ENCODE assay signal across 19 cellular contexts in genomic region chr5:173795601-173796000, GRCh38.
DNase-seq lines count a peak whose midpoint lies in the region; ATAC-seq lines count a peak whose summit lies in the region.
"Had no signal": no experiment of that assay in that cellular context is flagged by ENCODE, and none has a peak within 500 bp of the region (broad histone marks: within the 10 kb centered on the region; RNA-seq: fewer than 3 reads in every experiment).

No MANE protein-coding gene starts in this region.

- intact Hi-C loops in left ventricle myocardium superior (cut with micrococcal nuclease), result no loop called here

- DNase-seq in HT1080 (ENCODE audit: low read depth) (peak; percentile 3), T-helper 17 cell (no peak), left ventricle myocardium superior (peak; percentile 44), trophoblast cell (peak; percentile 93 to 94), DMS 273 (lab: John Stamatoyannopoulos, UW; ENCODE audit: unreplicated experiment) (no peak)
- DNase-seq in stimulated activated CD4-positive, alpha-beta T cell treated with anti-CD3 and anti-CD28 coated beads, Interleukin-2, amount 100 ng/mL, for 24 hours, result no peak
- DNase-seq: activated CD4-positive, alpha-beta T cell treated with anti-CD3 and anti-CD28 coated beads for 4 hours; activated naive CD8-positive, alpha-beta T cell treated with anti-CD3 and anti-CD28 coated beads for 36 hours; hippocampal formation; NCI-H1092 treated with DMSO at 0.1 percent for 48 hours; NCI-H2029 treated with DMSO at 0.1 percent for 48 hours; stimulated activated CD4-positive, alpha-beta T cell treated with anti-CD3 and anti-CD28 coated beads, Interleukin-4, amount 100 ng/mL, for 1 hour had no signal

- no peaks in the 10 kb centered on the region for H3K79me1 ChIP-seq in trophoblast cell (ENCODE audit: low read length)

- H4K12ac ChIP-seq in trophoblast cell (ENCODE audit: low read depth, low read length), result no peak overlapping the region

- H3K27ac Mint-ChIP-seq in T-helper 17 cell, result peak overlapping the region; percentile 41
- H3K27ac Mint-ChIP-seq: activated naive CD8-positive, alpha-beta T cell treated with anti-CD3 and anti-CD28 coated beads for 36 hours; B cell; memory B cell had no signal

- no CpG with 5 or more reads among the region's 1 CpG for WGBS in trophoblast cell (ENCODE audit: extremely low coverage, insufficient coverage, insufficient read length)

- H3K36me3 Mint-ChIP-seq in T-helper 17 cell (ENCODE audit: low read depth), result no peaks in the 10 kb centered on the region
- H3K36me3 Mint-ChIP-seq: activated naive CD8-positive, alpha-beta T cell treated with anti-CD3 and anti-CD28 coated beads for 36 hours; memory B cell had no signal

- no peak overlapping the region for H2AK5ac ChIP-seq in trophoblast cell (ENCODE audit: low read length)

- H3K27me3 Mint-ChIP-seq in T-helper 17 cell, result peaks cover 6% of the 10 kb centered on the region
- H3K27me3 Mint-ChIP-seq: activated naive CD8-positive, alpha-beta T cell treated with anti-CD3 and anti-CD28 coated beads for 36 hours; B cell; memory B cell had no signal

- no peak overlapping the region for H3K23ac ChIP-seq in trophoblast cell (ENCODE audit: low read length)

- no peak overlapping the region for H2BK120ac ChIP-seq in trophoblast cell (ENCODE audit: insufficient read depth, low read length, poor library complexity)

- no peaks in the 10 kb centered on the region for H3K36me3 ChIP-seq in trophoblast cell (ENCODE audit: control insufficient read depth in 1 of 2, insufficient read depth in 2 of 2, low read length in 2 of 2)

- no peak overlapping the region for H2AFZ ChIP-seq in trophoblast cell (ENCODE audit: insufficient read depth, low read length, poor library complexity)

- H3K4me1 Mint-ChIP-seq in T-helper 17 cell, result peaks cover 8% of the 10 kb centered on the region
- H3K4me1 Mint-ChIP-seq: activated naive CD8-positive, alpha-beta T cell treated with anti-CD3 and anti-CD28 coated beads for 36 hours; B cell; neural crest cell had no signal

- H3K18ac ChIP-seq in trophoblast cell (ENCODE audit: low read length), result no peak overlapping the region

- H4K8ac ChIP-seq in trophoblast cell (ENCODE audit: low read depth, low read length), result no peak overlapping the region

- H3K9ac ChIP-seq in trophoblast cell (ENCODE audit: low read length), result no peak overlapping the region

- H3K4me1 ChIP-seq in trophoblast cell (ENCODE audit: control insufficient read depth in 1 of 2, insufficient read depth in 2 of 2, low read length in 2 of 2), result peaks cover 3 to 10% of the 10 kb centered on the region in 2 experiments

- no peaks in the 10 kb centered on the region for H3K27me3 ChIP-seq in trophoblast cell (ENCODE audit: insufficient read depth, low read length)

- H2BK12ac ChIP-seq in trophoblast cell (ENCODE audit: low read length), result no peak overlapping the region

- H3K4ac ChIP-seq in trophoblast cell (ENCODE audit: low read depth, low read length), result no peak overlapping the region

- H3K79me2 ChIP-seq in trophoblast cell (ENCODE audit: control insufficient read depth, insufficient read depth, low read length, poor library complexity), result no peaks in the 10 kb centered on the region

- H3K9me3 ChIP-seq in T-helper 17 cell (ENCODE audit: control insufficient read depth, low read length, poor library complexity, severe bottlenecking) (no peaks in the 10 kb centered on the region), trophoblast cell (ENCODE audit: insufficient read depth, low read depth, low read length) (no peaks in the 10 kb centered on the region)

- H3K4me2 ChIP-seq in trophoblast cell (ENCODE audit: low read length), result no peak overlapping the region
- H3K4me2 ChIP-seq: smooth muscle cell had no signal

- H3K4me3 Mint-ChIP-seq in T-helper 17 cell, result no peak overlapping the region
- H3K4me3 Mint-ChIP-seq: activated naive CD8-positive, alpha-beta T cell treated with anti-CD3 and anti-CD28 coated beads for 36 hours; B cell; memory B cell; neural crest cell had no signal

- H2BK5ac ChIP-seq in trophoblast cell (ENCODE audit: low read depth, low read length, poor library complexity), result no peak overlapping the region

- ATAC-seq in T-helper 17 cell (no peak), left ventricle myocardium superior (peak; percentile 66), GM19351 (IDR thresholded peaks at IDR 0.05; ENCODE audit: unreplicated experiment) (no peak), HG02870 (IDR thresholded peaks at IDR 0.05; ENCODE audit: unreplicated experiment) (no peak)
- ATAC-seq: HCT116 had no signal

- H3K14ac ChIP-seq in trophoblast cell (ENCODE audit: low read length), result no peak overlapping the region

- no peak overlapping the region for H3K27ac ChIP-seq in trophoblast cell (ENCODE audit: low read depth, low read length)

- H4K91ac ChIP-seq in trophoblast cell (ENCODE audit: low read depth, low read length), result no peak overlapping the region

- H3K4me3 ChIP-seq in trophoblast cell (ENCODE audit: low read depth, low read length), result no peak overlapping the region
- H3K4me3 ChIP-seq: smooth muscle cell had no signal

Comparison
In these comparisons a context has a peak if more than half of its experiments do, and no peak if none do; other contexts are left out.
1. DNase-seq: peak in HT1080 (single experiment), left ventricle myocardium superior (single experiment) and trophoblast cell (2 of 2); none in T-helper 17 cell (0 of 3), stimulated activated CD4-positive, alpha-beta T cell treated with anti-CD3 and anti-CD28 coated beads, Interleukin-2, amount 100 ng/mL, for 24 hours (0 of 2) and DMS 273 (single experiment).